ENCODE assay signal across 8 cellular contexts in the genomic region with DNA sequence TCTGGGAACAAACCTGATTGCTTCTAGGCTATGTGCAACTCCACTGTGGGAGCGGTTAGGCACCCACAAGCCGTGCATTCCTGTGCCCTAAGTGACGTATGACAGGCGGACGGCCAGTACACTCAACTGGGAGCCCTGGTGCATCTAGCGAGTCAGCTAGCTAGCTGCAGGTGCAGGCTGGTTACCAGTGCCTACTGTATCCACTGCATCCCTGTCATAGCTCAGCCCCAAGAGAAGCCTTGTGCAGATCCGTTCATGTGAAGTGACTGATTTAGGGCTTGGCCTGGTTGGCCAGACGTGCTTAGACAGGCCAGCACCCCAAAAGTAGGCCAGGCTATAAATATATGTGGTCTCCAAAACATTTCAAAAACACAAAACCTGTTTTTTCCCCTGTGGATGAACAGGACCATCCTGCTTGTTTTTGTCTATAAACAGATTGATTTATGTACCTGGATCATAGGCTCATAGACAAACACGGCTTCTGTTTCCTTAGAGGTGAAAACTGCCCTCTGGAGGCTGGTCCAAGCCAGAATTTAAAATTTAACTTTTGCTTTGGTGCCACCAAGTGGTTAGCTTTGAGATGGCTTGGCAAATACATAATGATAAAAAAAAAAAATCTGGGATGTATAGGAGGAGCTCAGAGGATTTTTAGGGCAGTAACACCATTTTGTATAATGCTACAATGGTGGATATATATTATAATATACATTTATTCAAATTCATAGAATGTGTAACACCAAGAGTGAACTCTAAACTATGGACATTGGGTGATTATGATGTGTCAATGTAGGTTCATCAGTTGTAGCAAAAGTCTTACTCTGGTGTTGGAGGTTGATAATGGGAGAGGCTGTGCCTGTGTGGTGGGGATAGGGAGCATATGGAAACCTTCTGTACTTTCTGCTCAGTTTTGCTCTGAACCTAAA.
A peak's percentile ranks its signal among the peaks of the same experiment; 100 is the strongest.
DNase-seq lines count a peak whose midpoint lies in the region; ATAC-seq and TF ChIP-seq lines count a peak whose summit lies in the region.

No MANE protein-coding gene starts in this region.

- H3K4me1 Mint-ChIP-seq in T-helper 17 cell, result no peaks in the 10 kb centered on the region

- H3K4me3 ChIP-seq in ACC112 (ENCODE audit: low read depth, low read length) (no peak overlapping the region), brain microvascular endothelial cell (ENCODE audit: low read depth, low read length) (no peak overlapping the region)

- in situ Hi-C loops in brain microvascular endothelial cell (cut with HindIII; ENCODE audit: low pct_ligation_motif_present, low sequenced_read_pairs), result loop anchor here (25.0 kb wide), 1 partner anchor 152 kb away; no protein-coding TSS in a partner anchor

- H3K4me1 ChIP-seq in ACC112 (ENCODE audit: control insufficient read depth, insufficient read depth, low read length, unreplicated experiment), result peaks cover 9% of the 10 kb centered on the region

- peak; percentile 83 for TF ChIP-seq CTCF in brain microvascular endothelial cell (IDR thresholded peaks at IDR 0.05; ENCODE audit: low read depth, low read length, missing control alignments)

- no peak overlapping the region for H3K4me3 Mint-ChIP-seq in T-helper 17 cell

- DNase-seq in NCI-H146 treated with DMSO at 0.1 percent for 48 hours (lab: John Stamatoyannopoulos, UW; ENCODE audit: unreplicated experiment), result peak; percentile 32
- DNase-seq in T-helper 17 cell, result peak in 2 of 3 donors; percentile 14 to 41
- DNase-seq in brain microvascular endothelial cell, result peak; percentile 73
- peak; percentile 64 for DNase-seq in iPS-NIHi7 (ENCODE audit: extremely low spot score)
- DNase-seq in stimulated activated CD4-positive, alpha-beta T cell treated with anti-CD3 and anti-CD28 coated beads, Interleukin-1b, Interleukin-23, amount 100 ng/mL, for 24 hours (ENCODE audit: low read depth in 4 of 4, low spot score in 1 of 4), result peak; percentile 15 to 34 (median 26)

- peaks cover 5% of the 10 kb centered on the region for H3K27me3 Mint-ChIP-seq in T-helper 17 cell

- H3K79me2 ChIP-seq in ACC112 (ENCODE audit: control insufficient read depth, insufficient read depth, low read length, unreplicated experiment), result no peaks in the 10 kb centered on the region

- H3K27ac Mint-ChIP-seq in T-helper 17 cell, result no peak overlapping the region

- H3K36me3 Mint-ChIP-seq in T-helper 17 cell (ENCODE audit: low read depth), result no peaks in the 10 kb centered on the region

- H3K36me3 ChIP-seq in ACC112 (ENCODE audit: insufficient read depth, low read length), result no peaks in the 10 kb centered on the region
- H3K36me3 ChIP-seq in brain microvascular endothelial cell (replicated peaks), result no peaks in the 10 kb centered on the region

- no peaks in the 10 kb centered on the region for H3K9me3 ChIP-seq in T-helper 17 cell (ENCODE audit: control insufficient read depth, low read length, poor library complexity, severe bottlenecking)

- H3K27ac ChIP-seq in ACC112 (ENCODE audit: low read depth, low read length), result no peak overlapping the region
- no peak overlapping the region for H3K27ac ChIP-seq in brain microvascular endothelial cell

- ATAC-seq in GM18505 (IDR thresholded peaks at IDR 0.05; ENCODE audit: unreplicated experiment) (peak; percentile 87), HG02885 (IDR thresholded peaks at IDR 0.05; ENCODE audit: poor library complexity, unreplicated experiment) (peak; percentile 93), T-helper 17 cell (peak; percentile 93)

- no peak for TF ChIP-seq POLR2A in GM18505 (IDR thresholded peaks at IDR 0.05; ENCODE audit: borderline replicate concordance, extremely low read depth, insufficient read depth, insufficient read length)

- H3K27me3 ChIP-seq in ACC112 (ENCODE audit: insufficient read depth, low read length), result no peaks in the 10 kb centered on the region
- no peaks in the 10 kb centered on the region for H3K27me3 ChIP-seq in brain microvascular endothelial cell (replicated peaks)

- H2AFZ ChIP-seq in ACC112 (ENCODE audit: low read length, unreplicated experiment), result peak overlapping the region; percentile 31
